In the genomic region with DNA sequence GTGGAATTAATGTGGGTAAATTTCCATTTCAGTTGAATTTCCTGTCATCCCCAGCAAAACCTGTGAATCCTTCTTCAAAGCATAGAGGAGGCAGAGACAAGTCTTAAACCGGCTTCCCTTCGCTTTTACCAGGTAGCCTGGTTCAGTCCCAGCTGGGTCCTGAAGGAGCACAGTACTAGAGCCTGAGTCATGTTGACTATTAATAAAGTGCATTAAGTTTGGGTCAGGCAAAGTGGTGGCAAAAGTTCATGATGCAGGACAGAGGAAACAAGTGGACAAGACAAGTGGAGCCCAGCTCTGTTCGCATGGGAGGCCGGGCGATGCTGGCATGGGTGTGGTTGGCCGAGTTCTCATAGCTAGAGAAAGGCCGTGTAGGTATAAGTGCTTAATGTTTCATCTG, we compare ENCODE assay signal across 17 cellular contexts.
A peak's percentile ranks its signal among the peaks of the same experiment; 100 is the strongest.
DNase-seq lines count a peak whose midpoint lies in the region; ATAC-seq and TF ChIP-seq lines count a peak whose summit lies in the region.
"Had no signal": no experiment of that assay in that cellular context is flagged by ENCODE, and none has a peak within 500 bp of the region (broad histone marks: within the 10 kb centered on the region; RNA-seq: fewer than 3 reads in every experiment).

No MANE protein-coding gene starts in this region.

- H2AFZ ChIP-seq in H9 (ENCODE audit: low read length) = no peak overlapping the region

- no peak overlapping the region for H3K27ac ChIP-seq in heart left ventricle
- no peak overlapping the region for H3K27ac ChIP-seq in H9 (ENCODE audit: insufficient read length, low read depth, low read length)
- H3K27ac ChIP-seq: SJCRH30 had no signal

- H4K91ac ChIP-seq in H9 (ENCODE audit: insufficient read length, low read depth, low read length) = no peak overlapping the region

- H3K18ac ChIP-seq in H9 (ENCODE audit: insufficient read length, low read depth, low read length) = no peak overlapping the region

- H3K23me2 ChIP-seq in H9 (ENCODE audit: insufficient read length, low read depth, low read length, poor library complexity, severe bottlenecking) = no peaks in the 10 kb centered on the region

- peaks cover 0 to 54% (median 38%) of the 10 kb centered on the region in 9 donors for H3K36me3 ChIP-seq in heart left ventricle

- no peak overlapping the region for H3K9ac ChIP-seq in H9 (ENCODE audit: extremely low read depth, insufficient read length, low read length)

- peaks cover 52% of the 10 kb centered on the region in 2 experiments for H3K4me1 Mint-ChIP-seq in H9
- peaks cover 13 to 48% of the 10 kb centered on the region in 2 donors for H3K4me1 Mint-ChIP-seq in immature natural killer cell
- H3K4me1 Mint-ChIP-seq in stimulated activated effector memory CD8-positive, alpha-beta T cell treated with anti-CD3 and anti-CD28 coated beads, Interleukin-12 subunit alpha, Interleukin-12 subunit beta, amount 100 ng/mL, for 72 hours = peaks cover 7% of the 10 kb centered on the region

- no peak overlapping the region for H3T11ph ChIP-seq in H9 (ENCODE audit: low read length)

- peak in 3 of 4 donors; percentile 17 to 34 (median 33) for ATAC-seq in heart left ventricle
- no peak for ATAC-seq in Right ventricle myocardium inferior
- ATAC-seq in stimulated activated effector memory CD8-positive, alpha-beta T cell treated with anti-CD3 and anti-CD28 coated beads, Interleukin-12 subunit alpha, Interleukin-12 subunit beta, amount 100 ng/mL, for 72 hours = no peak
- no peak for ATAC-seq in HG03378 (IDR thresholded peaks at IDR 0.05; ENCODE audit: unreplicated experiment)

- no peak for TF ChIP-seq POLR2A in heart left ventricle (IDR thresholded peaks at IDR 0.05)

- H3K56ac ChIP-seq in H9 (ENCODE audit: insufficient read length, low read depth, low read length) = no peak overlapping the region

- H3K27ac Mint-ChIP-seq in H9 = peak overlapping the region; percentile 56 to 94 (median 77); a peak in 6 of 7 replicates
- peak overlapping the region in 4 of 6 donors; percentile 0 to 68 (median 52) for H3K27ac Mint-ChIP-seq in immature natural killer cell
- H3K27ac Mint-ChIP-seq in stimulated activated effector memory CD8-positive, alpha-beta T cell treated with anti-CD3 and anti-CD28 coated beads, Interleukin-12 subunit alpha, Interleukin-12 subunit beta, amount 100 ng/mL, for 72 hours = peak overlapping the region; percentile 78

- H2BK15ac ChIP-seq in H9 (ENCODE audit: low read depth, low read length) = no peak overlapping the region

- H3K14ac ChIP-seq in H9 (ENCODE audit: insufficient read depth, low read length) = no peak overlapping the region

- H2BK12ac ChIP-seq in H9 (ENCODE audit: insufficient read length, low read depth, low read length) = no peak overlapping the region

- intact Hi-C loops in heart left ventricle (cut with DNase I) = loop anchor here in 1 of 10 donors (10.0 kb wide), 1 partner anchor 48 kb away; no protein-coding TSS in a partner anchor
- intact Hi-C loops in Right ventricle myocardium inferior (cut with DNase I) = no loop called here

- no peak overlapping the region for H2BK5ac ChIP-seq in H9 (ENCODE audit: insufficient read length, low read length)

- peaks cover 6% of the 10 kb centered on the region for H3K79me1 ChIP-seq in H9 (ENCODE audit: insufficient read depth, low read depth, low read length, poor library complexity, severe bottlenecking)

- H3K9me3 ChIP-seq in heart left ventricle (no peaks in the 10 kb centered on the region), H9 (ENCODE audit: control insufficient read depth, low read depth, low read length) (no peaks in the 10 kb centered on the region)
- H3K9me3 ChIP-seq: SJCRH30 had no signal

- in situ Hi-C loops in GM13976 (cut with MboI; ENCODE audit: low sequenced_read_pairs, unreplicated experiment) = no loop called here

- no peak overlapping the region for H4K5ac ChIP-seq in H9 (ENCODE audit: insufficient read length, low read depth, low read length)

- H2AK5ac ChIP-seq in H9 (ENCODE audit: insufficient read length, low read length) = no peak overlapping the region

- H3K27me3 Mint-ChIP-seq in H9 (ENCODE audit: low read depth) = no peaks in the 10 kb centered on the region
- H3K27me3 Mint-ChIP-seq in immature natural killer cell (ENCODE audit: low read depth in 3 of 3) = peaks cover 5 to 10% (median 8%) of the 10 kb centered on the region in 3 donors

- 95 to 97% (median 95%) methylated on average over 7 of the region's 7 CpGs for WGBS in heart left ventricle, 4 donors
- no CpG with 5 or more reads among the region's 7 CpGs for WGBS in H9 (ENCODE audit: extremely low coverage, insufficient read length, low lambda C conversion rate)

- no peak overlapping the region for H3K4ac ChIP-seq in H9 (ENCODE audit: low read depth, low read length)

- DNase-seq in heart left ventricle (no peak), Right ventricle myocardium inferior (ENCODE audit: missing footprints) (no peak), H9 (no peak), immature natural killer cell (no peak), GM13976 (ENCODE audit: low spot score) (no peak)
- DNase-seq in stimulated activated effector memory CD8-positive, alpha-beta T cell treated with anti-CD3 and anti-CD28 coated beads, Interleukin-12 subunit alpha, Interleukin-12 subunit beta, amount 100 ng/mL, for 72 hours (ENCODE audit: low spot score in 2 of 2) = no peak
- DNase-seq: EL; H7; NCI-H1105 treated with DMSO at 0.1 percent for 48 hours; NCI-H187; NCI-H446 treated with DMSO at 0.1 percent for 48 hours; NK-92 treated with Interleukin-12 subunit alpha and Interleukin-12 subunit beta, amount 100 ng/mL, for 24 hours; OCI-M1; RPMI8226; SJCRH30 had no signal

- no peaks in the 10 kb centered on the region for H3K27me3 ChIP-seq in heart left ventricle
- H3K27me3 ChIP-seq in H9 (ENCODE audit: insufficient read depth, low read length) = no peaks in the 10 kb centered on the region
- H3K27me3 ChIP-seq: SJCRH30 had no signal

- no peak overlapping the region for H3K23ac ChIP-seq in H9 (ENCODE audit: insufficient read length, low read depth, low read length)

- no peak overlapping the region for H3K4me3 Mint-ChIP-seq in H9
- no peak overlapping the region for H3K4me3 Mint-ChIP-seq in immature natural killer cell
- no peak overlapping the region for H3K4me3 Mint-ChIP-seq in stimulated activated effector memory CD8-positive, alpha-beta T cell treated with anti-CD3 and anti-CD28 coated beads, Interleukin-12 subunit alpha, Interleukin-12 subunit beta, amount 100 ng/mL, for 72 hours
- H3K4me3 Mint-ChIP-seq: CD14-positive monocyte had no signal

- H2BK20ac ChIP-seq in H9 (ENCODE audit: low read depth, low read length, poor library complexity, severe bottlenecking) = no peak overlapping the region

- H3K4me3 ChIP-seq in heart left ventricle = no peak overlapping the region
- H3K4me3 ChIP-seq: SJCRH30 had no signal

- no peak overlapping the region for H2BK120ac ChIP-seq in H9 (ENCODE audit: low read depth, low read length, poor library complexity, severe bottlenecking)

- peaks cover 13 to 47% (median 35%) of the 10 kb centered on the region in 3 experiments for H3K36me3 Mint-ChIP-seq in H9 (ENCODE audit: insufficient read depth in 1 of 3, low read depth in 3 of 3)
- H3K36me3 Mint-ChIP-seq in immature natural killer cell = peaks cover 6 to 25% (median 17%) of the 10 kb centered on the region in 3 donors
- peaks cover 5% of the 10 kb centered on the region for H3K36me3 Mint-ChIP-seq in stimulated activated effector memory CD8-positive, alpha-beta T cell treated with anti-CD3 and anti-CD28 coated beads, Interleukin-12 subunit alpha, Interleukin-12 subunit beta, amount 100 ng/mL, for 72 hours

- no peaks in the 10 kb centered on the region for H3K79me2 ChIP-seq in H9 (ENCODE audit: insufficient read depth, low read length)

- H4K20me1 ChIP-seq in H9 (ENCODE audit: control insufficient read depth, insufficient read depth, insufficient read length) = no peaks in the 10 kb centered on the region

- no peak overlapping the region for H4K8ac ChIP-seq in H9 (replicated peaks; ENCODE audit: insufficient read length, low read depth, low read length)

- no peaks in the 10 kb centered on the region for H3K9me3 Mint-ChIP-seq in H9
- no peaks in the 10 kb centered on the region for H3K9me3 Mint-ChIP-seq in immature natural killer cell
- no peaks in the 10 kb centered on the region for H3K9me3 Mint-ChIP-seq in stimulated activated effector memory CD8-positive, alpha-beta T cell treated with anti-CD3 and anti-CD28 coated beads, Interleukin-12 subunit alpha, Interleukin-12 subunit beta, amount 100 ng/mL, for 72 hours

- H3K4me2 ChIP-seq in H9 (ENCODE audit: insufficient read depth, insufficient read length, low read length) = no peak overlapping the region

- TF ChIP-seq CTCF in heart left ventricle (IDR thresholded peaks at IDR 0.05) (no peak), H9 (conservative IDR thresholded peaks at IDR 0.05) (no peak), GM13976 (IDR thresholded peaks at IDR 0.05; ENCODE audit: borderline replicate concordance, control extremely low read depth, extremely low read depth, insufficient read depth, missing control alignments) (no peak)

- peaks cover 0 to 17% (median 0%) of the 10 kb centered on the region in 12 donors for H3K4me1 ChIP-seq in heart left ventricle
- peaks cover 19% of the 10 kb centered on the region; the same call in 1 of the 2 replicates for H3K4me1 ChIP-seq in H9 (ENCODE audit: insufficient read depth, low read length)
- H3K4me1 ChIP-seq: SJCRH30 had no signal

Comparison
In these comparisons a context has a peak if more than half of its experiments do, and no peak if none do; other contexts are left out.
1. ATAC-seq: peak in heart left ventricle (3 of 4); none in Right ventricle myocardium inferior (single experiment), stimulated activated effector memory CD8-positive, alpha-beta T cell treated with anti-CD3 and anti-CD28 coated beads, Interleukin-12 subunit alpha, Interleukin-12 subunit beta, amount 100 ng/mL, for 72 hours (single experiment) and HG03378 (single experiment).
2. Peak in every context shown above with its lines, with median percentiles within 50 percentile points of each other: H3K27ac Mint-ChIP-seq.